In genomic region chr17:2797226-2797625, GRCh38 we compare ENCODE assay signal across 15 cellular contexts. TPM values are rescaled to one million over a fixed set of nuclear protein-coding genes. Genes with fewer than 3 reads are reported as not detected.
DNase-seq lines count a peak whose midpoint lies in the region; ATAC-seq and TF ChIP-seq lines count a peak whose summit lies in the region.
"Had no signal": no experiment of that assay in that cellular context is flagged by ENCODE, and none has a peak within 500 bp of the region (broad histone marks: within the 10 kb centered on the region; RNA-seq: fewer than 3 reads in every experiment).

No MANE protein-coding gene starts in this region.

- H3K4me1 ChIP-seq in DND-41 (ENCODE audit: insufficient read depth, low read length) = peaks cover 30% of the 10 kb centered on the region
- H3K4me1 ChIP-seq: parathyroid adenoma had no signal

- no peaks in the 10 kb centered on the region for H3K9me3 ChIP-seq in DND-41 (ENCODE audit: insufficient read depth, low read length, severe bottlenecking)
- H3K9me3 ChIP-seq: heart right ventricle, left lung had no signal

- ATAC-seq in DND-41 (ENCODE audit: insufficient read depth, low read depth) (no peak), HG02571 (IDR thresholded peaks at IDR 0.05; ENCODE audit: unreplicated experiment) (no peak)
- no peak for ATAC-seq in central memory CD8-positive, alpha-beta T cell (replicated peaks; ENCODE audit: extremely low read depth, poor library complexity, severe bottlenecking)

- H3K4me3 Mint-ChIP-seq in T-helper 1 cell treated with Interleukin-12 subunit alpha and Interleukin-12 subunit beta and Interleukin-4 antibody, amounts not matched to agents 30 μg/mL and 1 μg/mL, for 36 hours = peak overlapping the region; percentile 86
- H3K4me3 Mint-ChIP-seq in central memory CD8-positive, alpha-beta T cell = peak overlapping the region; percentile 88
- H3K4me3 Mint-ChIP-seq in neural crest cell = no peak overlapping the region

- no peak overlapping the region for H3K4me3 ChIP-seq in DND-41 (ENCODE audit: low read depth in 1 of 2, low read length in 2 of 2)

- DNase-seq in T-helper 1 cell (no peak), DND-41 (no peak), neural crest cell (ENCODE audit: low read depth, low spot score) (no peak), NCI-H2107 (lab: John Stamatoyannopoulos, UW) (no peak), NCI-H2171 treated with DMSO at 0.1 percent for 48 hours (lab: John Stamatoyannopoulos, UW) (no peak)
- no peak for DNase-seq in central memory CD8-positive, alpha-beta T cell (ENCODE audit: low spot score in 2 of 2)
- DNase-seq: DMS79, heart right ventricle, NCI-H1436 had no signal

- no peak overlapping the region for H2AFZ ChIP-seq in DND-41 (ENCODE audit: low read depth, low read length)
- H2AFZ ChIP-seq: parathyroid adenoma had no signal

- H3K27ac ChIP-seq in DND-41 (ENCODE audit: low read length) = no peak overlapping the region
- H3K27ac ChIP-seq: epithelial cell of prostate, parathyroid adenoma had no signal

- no peaks in the 10 kb centered on the region for H3K27me3 ChIP-seq in DND-41 (ENCODE audit: insufficient read depth, low read length, poor library complexity)

- H3K79me2 ChIP-seq in DND-41 (ENCODE audit: insufficient read depth, low read length) = no peaks in the 10 kb centered on the region
- H3K79me2 ChIP-seq: parathyroid adenoma had no signal

- peaks cover 59% of the 10 kb centered on the region for H3K4me1 Mint-ChIP-seq in T-helper 1 cell treated with Interleukin-12 subunit alpha and Interleukin-12 subunit beta and Interleukin-4 antibody, amounts not matched to agents 30 μg/mL and 1 μg/mL, for 36 hours (ENCODE audit: low read depth)
- H3K4me1 Mint-ChIP-seq in central memory CD8-positive, alpha-beta T cell = peaks cover 90% of the 10 kb centered on the region
- H3K4me1 Mint-ChIP-seq in neural crest cell = no peaks in the 10 kb centered on the region

- H3K4me2 ChIP-seq in DND-41 (ENCODE audit: insufficient read depth, low read length) = peak overlapping the region; percentile 99; the same call in 1 of the 2 replicates

- no peaks in the 10 kb centered on the region for H3K36me3 ChIP-seq in DND-41 (ENCODE audit: insufficient read depth, low read length)
- H3K36me3 ChIP-seq: heart right ventricle had no signal

- H3K27ac Mint-ChIP-seq in T-helper 1 cell treated with Interleukin-12 subunit alpha and Interleukin-12 subunit beta and Interleukin-4 antibody, amounts not matched to agents 30 μg/mL and 1 μg/mL, for 36 hours = no peak overlapping the region
- peak overlapping the region; percentile 50 for H3K27ac Mint-ChIP-seq in central memory CD8-positive, alpha-beta T cell (ENCODE audit: low read depth)
- H3K27ac Mint-ChIP-seq in neural crest cell (ENCODE audit: unreplicated experiment) = peak overlapping the region; percentile 60

- H3K27me3 Mint-ChIP-seq in T-helper 1 cell treated with Interleukin-12 subunit alpha and Interleukin-12 subunit beta and Interleukin-4 antibody, amounts not matched to agents 30 μg/mL and 1 μg/mL, for 36 hours (ENCODE audit: low read depth) = peaks cover 9% of the 10 kb centered on the region
- no peaks in the 10 kb centered on the region for H3K27me3 Mint-ChIP-seq in central memory CD8-positive, alpha-beta T cell
- peaks cover 10% of the 10 kb centered on the region for H3K27me3 Mint-ChIP-seq in neural crest cell (ENCODE audit: low read depth)

- peaks cover 14% of the 10 kb centered on the region; the same call in 1 of the 2 replicates for H4K20me1 ChIP-seq in DND-41 (ENCODE audit: insufficient read depth, low read length)

- H3K9me3 Mint-ChIP-seq in T-helper 1 cell treated with Interleukin-12 subunit alpha and Interleukin-12 subunit beta and Interleukin-4 antibody, amounts not matched to agents 30 μg/mL and 1 μg/mL, for 36 hours = no peaks in the 10 kb centered on the region
- H3K9me3 Mint-ChIP-seq in central memory CD8-positive, alpha-beta T cell = no peaks in the 10 kb centered on the region
- no peaks in the 10 kb centered on the region for H3K9me3 Mint-ChIP-seq in neural crest cell

- TF ChIP-seq CTCF in DND-41 (IDR thresholded peaks at IDR 0.05; ENCODE audit: borderline replicate concordance, extremely low read depth, low read length, poor library complexity, severe bottlenecking) (no peak), neural crest cell (conservative IDR thresholded peaks at IDR 0.05) (no peak)

- no peak overlapping the region for H3K9ac ChIP-seq in DND-41 (ENCODE audit: low read depth, low read length)
- H3K9ac ChIP-seq: parathyroid adenoma had no signal

- peaks cover 16% of the 10 kb centered on the region for H3K36me3 Mint-ChIP-seq in T-helper 1 cell treated with Interleukin-12 subunit alpha and Interleukin-12 subunit beta and Interleukin-4 antibody, amounts not matched to agents 30 μg/mL and 1 μg/mL, for 36 hours (ENCODE audit: low read depth)
- peaks cover 38% of the 10 kb centered on the region for H3K36me3 Mint-ChIP-seq in central memory CD8-positive, alpha-beta T cell (ENCODE audit: insufficient read depth)
- H3K36me3 Mint-ChIP-seq in neural crest cell (ENCODE audit: low read depth) = no peaks in the 10 kb centered on the region

RNA-seq across cellular contexts. Expression of gene RAP1GAP2, which starts 1.0 kb away (rescaled TPM):
- total RNA-seq in neural crest cell = 0.84 and 1.0 TPM in 2 replicates

RNA-seq across cellular contexts. Expression of gene CCDC92B, which starts 47.8 kb away (rescaled TPM):
- 0.35 and 0.48 TPM in 2 replicates for total RNA-seq in neural crest cell
- total RNA-seq: bronchial epithelial cell had no signal
